ENCODE assay signal across 29 cellular contexts in the genomic region with DNA sequence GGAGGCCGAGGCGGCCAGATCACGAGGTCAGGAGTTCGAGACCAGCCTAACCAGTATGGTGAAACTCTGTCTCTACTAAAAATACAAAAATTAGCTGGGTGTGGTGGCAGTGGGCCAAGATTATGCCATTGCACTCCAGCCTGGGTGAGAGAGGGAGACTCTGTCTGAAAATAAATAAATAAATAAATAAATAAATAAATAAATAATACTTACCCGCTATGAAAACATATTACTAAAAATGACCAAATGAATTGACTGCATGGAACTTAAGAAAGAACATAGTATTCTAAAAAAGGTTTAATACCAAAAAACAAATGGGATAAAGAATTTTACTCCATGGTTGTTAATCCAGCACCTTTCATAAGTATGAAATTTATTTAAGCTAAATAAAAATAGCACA.
"Had no signal": no experiment of that assay in that cellular context is flagged by ENCODE, and none has a peak within 500 bp of the region (broad histone marks: within the 10 kb centered on the region; RNA-seq: fewer than 3 reads in every experiment).

No MANE protein-coding gene starts in this region.

- H3K4me3 Mint-ChIP-seq: naive B cell; nephron progenitor cell; neural progenitor cell; stimulated activated memory B cell treated with anti-CD40 and anti-IgM and Interleukin-4, amounts not matched to agents 10 μg/mL and 1 μg/mL and 100 μg/mL, for 72 hours; stimulated activated naive CD8-positive, alpha-beta T cell treated with anti-CD3 and anti-CD28 coated beads, Interleukin-15, amount 100 ng/mL, for 72 hours; type B pancreatic cell had no signal

- H3K9me3 ChIP-seq: lower lobe of right lung, neutrophil, psoas muscle, right atrium auricular region, right lobe of liver, tibial nerve, uterus had no signal

- H3K27ac Mint-ChIP-seq: naive B cell; nephron progenitor cell; neural progenitor cell; stimulated activated memory B cell treated with anti-CD40 and anti-IgM and Interleukin-4, amounts not matched to agents 10 μg/mL and 1 μg/mL and 100 μg/mL, for 72 hours; stimulated activated naive CD8-positive, alpha-beta T cell treated with anti-CD3 and anti-CD28 coated beads, Interleukin-15, amount 100 ng/mL, for 72 hours; type B pancreatic cell had no signal

- H3K9me3 Mint-ChIP-seq: immature natural killer cell, natural killer cell, nephron progenitor cell, neural progenitor cell, type B pancreatic cell had no signal

- H3K36me3 ChIP-seq: left lung, lower lobe of right lung, neural progenitor cell, neutrophil, right atrium auricular region, right lobe of liver, tibial nerve, uterus had no signal

- H3K36me3 Mint-ChIP-seq: naive B cell; natural killer cell; neural progenitor cell; stimulated activated memory B cell treated with anti-CD40 and anti-IgM and Interleukin-4, amounts not matched to agents 10 μg/mL and 1 μg/mL and 100 μg/mL, for 72 hours; type B pancreatic cell had no signal

- H3K4me1 Mint-ChIP-seq: naive B cell; nephron progenitor cell; neural progenitor cell; stimulated activated memory B cell treated with anti-CD40 and anti-IgM and Interleukin-4, amounts not matched to agents 10 μg/mL and 1 μg/mL and 100 μg/mL, for 72 hours had no signal

- H3K27ac ChIP-seq: left lung, lower lobe of right lung, neural progenitor cell, neutrophil, parathyroid adenoma, psoas muscle, right atrium auricular region, right lobe of liver, tibial nerve, uterus had no signal

- DNase-seq: hypothalamus; immature natural killer cell; kidney; left colon; lower lobe of right lung; mammary epithelial cell; mesenchymal stem cell; naive B cell; natural killer cell; nephron progenitor cell; occipital lobe; psoas muscle; right lobe of liver; stimulated activated CD4-positive, alpha-beta T cell treated with anti-CD3 and anti-CD28 coated beads, Interleukin-1b, Interleukin-23, amount 100 ng/mL, for 48 hours; stimulated activated CD4-positive, alpha-beta T cell treated with anti-CD3 and anti-CD28 coated beads, Interleukin-2, amount 100 ng/mL, for 48 hours; stimulated activated CD4-positive, alpha-beta T cell treated with anti-CD3 and anti-CD28 coated beads, Interleukin-4, amount 100 ng/mL, for 4 hours; stimulated activated CD8-positive, alpha-beta memory T cell treated with anti-CD3 and anti-CD28 coated beads, Interleukin-4, amount 100 ng/mL, for 48 hours; stimulated activated naive CD4-positive, alpha-beta T cell treated with Interleukin-2 at 50 U/mL for 16 hours; stimulated activated naive CD8-positive, alpha-beta T cell treated with anti-CD3 and anti-CD28 coated beads, Interleukin-15, amount 100 ng/mL, for 72 hours; substantia nigra; uterus had no signal
